11 cellular contexts compared by ENCODE assay signal in the genomic region with DNA sequence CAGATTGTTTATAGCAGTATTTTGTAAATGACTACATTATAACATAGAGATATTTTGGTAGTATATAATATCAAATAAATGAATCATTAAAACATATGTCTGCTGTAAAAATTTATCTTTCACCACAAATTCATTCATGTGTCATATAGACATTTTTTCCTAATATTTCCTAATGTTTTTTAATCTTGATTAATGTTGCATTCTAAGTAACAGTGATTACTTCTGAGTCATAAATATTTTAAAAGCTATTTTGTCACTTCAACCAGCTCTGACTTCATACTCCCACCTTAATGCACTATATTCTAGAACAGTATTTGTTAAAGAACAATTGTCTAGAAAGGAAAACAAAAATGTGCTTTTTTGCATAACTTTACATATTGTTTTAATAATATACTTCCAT.
"Had no signal": no experiment of that assay in that cellular context is flagged by ENCODE, and none has a peak within 500 bp of the region (broad histone marks: within the 10 kb centered on the region; RNA-seq: fewer than 3 reads in every experiment).

No MANE protein-coding gene starts in this region.

- H3K9ac ChIP-seq: GM23248 had no signal

- H3K36me3 ChIP-seq: HAP-1 had no signal

- H3K4me1 ChIP-seq: HAP-1 had no signal

- DNase-seq: GM23248, GOT3, H7, H9, HCEC 1CT, HFFc6 had no signal

- H3K9me3 ChIP-seq: HAP-1 had no signal

- H3K27ac ChIP-seq: GM23248 had no signal

- H3K4me3 ChIP-seq: GM23248, GM23338, HAP-1 had no signal

- FAIRE-seq: H1, H54 had no signal

- ATAC-seq: GM23338, HCT116 had no signal

- H2AFZ ChIP-seq: GM23248, GM23338 had no signal

- H3K4me2 ChIP-seq: GM23338 had no signal
